21 cellular contexts compared by ENCODE assay signal in the genomic region with DNA sequence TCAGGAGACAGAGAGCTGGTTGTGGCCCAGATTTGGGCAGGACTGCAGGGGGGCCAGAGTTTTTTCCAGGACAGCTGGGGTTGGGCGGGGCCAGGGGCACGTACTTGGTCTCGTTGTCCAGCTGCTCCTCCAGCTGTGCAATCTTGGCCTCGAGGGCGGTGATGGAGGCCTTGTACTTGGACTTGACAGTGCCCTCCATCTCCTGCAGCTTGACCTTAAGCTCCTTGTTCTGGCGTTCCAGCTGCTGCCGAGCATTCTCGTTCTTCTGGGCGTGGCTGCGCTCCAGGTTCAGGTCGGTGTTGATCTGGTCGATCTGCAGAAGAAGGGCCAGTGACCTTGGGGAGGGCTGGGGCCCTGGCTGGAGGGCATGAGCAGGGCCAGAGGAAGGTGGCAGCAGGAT. TPM values are rescaled to one million over a fixed set of nuclear protein-coding genes. Genes with fewer than 3 reads are reported as not detected.
A peak's percentile ranks its signal among the peaks of the same experiment; 100 is the strongest.
DNase-seq lines count a peak whose midpoint lies in the region; ATAC-seq and TF ChIP-seq lines count a peak whose summit lies in the region.
"Had no signal": no experiment of that assay in that cellular context is flagged by ENCODE, and none has a peak within 500 bp of the region (broad histone marks: within the 10 kb centered on the region; RNA-seq: fewer than 3 reads in every experiment).

No MANE protein-coding gene starts in this region.

- H3K4me1 ChIP-seq in adrenal gland (replicated peaks in 1 of 2) (peaks cover 12 to 19% of the 10 kb centered on the region in 2 donors), muscle layer of colon (ENCODE audit: insufficient read depth, low read length) (peaks cover 36% of the 10 kb centered on the region), stomach (peaks cover 0 to 26% (median 13%) of the 10 kb centered on the region in 4 donors)

- no peak for TF ChIP-seq EP300 in stomach (IDR thresholded peaks at IDR 0.05)

- DNase-seq in GM20000 (ENCODE audit: low spot score) (peak; percentile 16), adrenal gland (peak in 5 of 7 donors; percentile 23 to 58 (median 46)), stomach (no peak), NCI-H146 (lab: John Stamatoyannopoulos, UW) (no peak), GDM1 (lab: John Stamatoyannopoulos, UW) (no peak)
- DNase-seq: activated CD4-positive, alpha-beta T cell treated with anti-CD3 and anti-CD28 coated beads for 48 hours; activated effector memory CD4-positive, alpha-beta T cell treated with Interleukin-2 at 50 U/mL for 16 hours; CD4-positive, CD25-positive, alpha-beta regulatory T cell; dermis blood vessel endothelial cell; GOT3; MM.1S; NCI-H748 treated with DMSO at 0.1 percent for 48 hours; OCI-M1; SHP77 treated with DMSO at 0.1 percent for 48 hours; stimulated activated CD8-positive, alpha-beta memory T cell treated with anti-CD3 and anti-CD28 coated beads, Interleukin-4, amount 100 ng/mL, for 48 hours; T-cell had no signal

- no peaks in the 10 kb centered on the region for H3K9me3 ChIP-seq in adrenal gland (replicated peaks in 1 of 3)
- H3K9me3 ChIP-seq in muscle layer of colon (ENCODE audit: low read length), result no peaks in the 10 kb centered on the region
- no peaks in the 10 kb centered on the region for H3K9me3 ChIP-seq in stomach

- no peaks in the 10 kb centered on the region for H3K27me3 ChIP-seq in adrenal gland
- no peaks in the 10 kb centered on the region for H3K27me3 ChIP-seq in muscle layer of colon (ENCODE audit: control insufficient read depth in 1 of 2, insufficient read depth in 2 of 2, low read length in 2 of 2)
- H3K27me3 ChIP-seq in stomach, result no peaks in the 10 kb centered on the region
- H3K27me3 ChIP-seq: cardiac muscle cell had no signal

- 29 to 68% (median 49%) methylated on average over 7 to 12 of the region's 12 CpGs for WGBS in adrenal gland, 4 donors
- 60 to 68% (median 64%) methylated on average over 1 to 12 of the region's 12 CpGs for WGBS in stomach, 5 donors

- TF ChIP-seq POLR2A in adrenal gland (IDR thresholded peaks at IDR 0.05) (no peak), stomach (IDR thresholded peaks at IDR 0.05) (no peak)

- H3K9ac ChIP-seq in muscle layer of colon (ENCODE audit: low read length), result no peak overlapping the region

- H3K4me3 ChIP-seq in adrenal gland, result no peak overlapping the region
- no peak overlapping the region for H3K4me3 ChIP-seq in muscle layer of colon (ENCODE audit: low read depth in 1 of 2, low read length in 2 of 2)
- H3K4me3 ChIP-seq in stomach, result no peak overlapping the region
- H3K4me3 ChIP-seq: cardiac muscle cell, K562 had no signal

- intact Hi-C loops in adrenal gland (cut with DNase I), result loop anchor here in 1 of 2 donors (10.0 kb wide), 1 partner anchor 90 kb away; no protein-coding TSS in a partner anchor
- intact Hi-C loops in stomach (cut with DNase I; ENCODE audit: low total_unique reads), result no loop called here

- no peak for ATAC-seq in HG03280 (IDR thresholded peaks at IDR 0.05; ENCODE audit: unreplicated experiment)
- no peak for ATAC-seq in GM19351 (IDR thresholded peaks at IDR 0.05; ENCODE audit: unreplicated experiment)
- ATAC-seq: K562, T-cell had no signal

- TF ChIP-seq CTCF in GM20000 (IDR thresholded peaks at IDR 0.05; ENCODE audit: extremely low read depth, missing control alignments) (no peak), adrenal gland (IDR thresholded peaks at IDR 0.05) (no peak), stomach (IDR thresholded peaks at IDR 0.05) (no peak)

- peaks cover 0 to 92% of the 10 kb centered on the region in 2 donors for H3K36me3 ChIP-seq in adrenal gland (replicated peaks in 1 of 2)
- H3K36me3 ChIP-seq in muscle layer of colon (ENCODE audit: insufficient read depth, low read length), result peaks cover 83% of the 10 kb centered on the region
- H3K36me3 ChIP-seq in stomach, result peaks cover 88 to 100% (median 99%) of the 10 kb centered on the region in 4 donors

- H3K27ac ChIP-seq in adrenal gland, result peak overlapping the region in 4 of 5 donors; percentile 52 to 87 (median 68)
- peak overlapping the region; percentile 79 for H3K27ac ChIP-seq in muscle layer of colon (ENCODE audit: low read depth, low read length)
- peak overlapping the region in 4 of 5 donors; percentile 57 to 79 (median 66) for H3K27ac ChIP-seq in stomach
- H3K27ac ChIP-seq: cardiac muscle cell had no signal

RNA-seq across cellular contexts. Expression of gene APOL1, which starts 32.1 kb away (rescaled TPM):
- 10 to 100 TPM; 10.8 to 39.0 (median 31.3) TPM for total RNA-seq in adrenal gland
- polyA plus RNA-seq in adrenal gland, result 10 to 100 TPM; 19.9 to 21.2 (median 20.2) TPM
- total RNA-seq in stomach, result 10 to 100 TPM in 4 of 5 donors, 1 to 10 TPM in 1; 5.2 to 87.5 (median 38.2) TPM
- polyA plus RNA-seq in stomach, result 10 to 100 TPM in 2 of 3 donors, 1 to 10 TPM in 1; 7.3 to 58.1 (median 38.9) TPM
- total RNA-seq: cardiac muscle cell had no signal

RNA-seq across cellular contexts. Expression of gene APOL2, which starts 45.7 kb away (rescaled TPM):
- total RNA-seq in adrenal gland, result 10 to 100 TPM; 16.1 to 49.3 (median 40.0) TPM
- polyA plus RNA-seq in adrenal gland, result 10 to 100 TPM; 36.7 to 73.8 (median 49.2) TPM
- total RNA-seq in stomach, result 100 to 1,000 TPM in 1 of 5 donors, 10 to 100 TPM in 4; 11.6 to 101 (median 44.9) TPM
- polyA plus RNA-seq in stomach, result 10 to 100 TPM; 18.8 to 36.9 (median 20.7) TPM

Comparison
In these comparisons a context has a peak if more than half of its experiments do, and no peak if none do; other contexts are left out.
1. DNase-seq: peak in GM20000 (single experiment) and adrenal gland (5 of 7); none in stomach (single experiment), NCI-H146 (single experiment) and GDM1 (single experiment).
2. Peak in every context shown above with its lines, with median percentiles within 50 percentile points of each other: H3K27ac ChIP-seq.